ENCODE assay signal across 26 cellular contexts in the genomic region with DNA sequence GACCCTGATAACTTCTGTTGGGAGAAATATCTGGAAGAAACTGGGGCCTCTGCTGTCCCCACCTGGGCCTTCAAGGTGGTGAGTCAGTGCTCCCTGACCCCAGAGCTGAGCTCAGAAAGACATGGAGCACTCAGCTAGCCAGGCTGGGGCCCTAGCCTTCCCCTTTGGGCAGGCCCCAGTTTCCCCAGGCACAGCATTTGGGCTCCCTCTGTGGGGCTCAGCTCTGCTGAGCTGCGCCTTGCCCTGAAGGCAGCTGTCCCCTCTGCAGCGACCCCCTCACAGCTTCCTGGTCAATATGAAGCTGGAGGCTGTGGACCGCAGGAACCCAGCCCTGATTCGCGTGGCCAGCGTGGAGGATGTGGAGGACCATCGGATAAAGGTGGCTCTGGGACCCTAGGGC.
"Had no signal": no experiment of that assay in that cellular context is flagged by ENCODE, and none has a peak within 500 bp of the region (broad histone marks: within the 10 kb centered on the region; RNA-seq: fewer than 3 reads in every experiment).

No MANE protein-coding gene starts in this region.

- H3K36me3 ChIP-seq: neural progenitor cell, ovary, prostate gland, uterus had no signal

- DNase-seq: kidney glomerular epithelial cell; left cardiac atrium; left ventricle myocardium superior; lower lobe of right lung; mammary epithelial cell; mesenchymal stem cell; naive B cell; natural killer cell; nephron progenitor cell; ovary; retina; right cardiac atrium; sigmoid colon; small intestine; spleen; stimulated activated CD4-positive, alpha-beta T cell treated with anti-CD3 and anti-CD28 coated beads, Interleukin-4, amount 100 ng/mL, for 24 hours; stimulated activated naive CD4-positive, alpha-beta T cell; uterus had no signal

- H3K4me1 ChIP-seq: lower lobe of right lung, neural progenitor cell, prostate gland, sigmoid colon, suprapubic skin, tibial artery, uterus had no signal

- H3K27ac ChIP-seq: hepatocyte, lower lobe of right lung, neural progenitor cell, ovary, prostate gland, sigmoid colon, spleen, suprapubic skin, thoracic aorta, tibial artery, uterus had no signal

- ATAC-seq: left cardiac atrium; left lobe of liver; left ventricle myocardium superior; lower lobe of right lung; natural killer cell; right cardiac atrium; stimulated activated effector memory CD8-positive, alpha-beta T cell treated with anti-CD3 and anti-CD28 coated beads, Interleukin-12 subunit alpha, Interleukin-12 subunit beta, amount 100 ng/mL, for 72 hours had no signal

- H3K9me3 ChIP-seq: lower lobe of right lung, ovary, prostate gland, sigmoid colon, spleen, suprapubic skin, thoracic aorta, tibial artery, uterus had no signal

- H3K4me3 ChIP-seq: hepatocyte, lower lobe of right lung, neural progenitor cell, ovary, prostate gland, sigmoid colon, spleen, suprapubic skin, thoracic aorta, tibial artery, uterus had no signal

- H3K27me3 ChIP-seq: hepatocyte, neural progenitor cell, ovary, sigmoid colon, spleen, suprapubic skin, tibial artery, uterus had no signal
